Comparison of ENCODE assay signal across 11 cellular contexts in genomic region chr4:26175016-26175786, GRCh38.
A peak's percentile ranks its signal among the peaks of the same experiment; 100 is the strongest.
DNase-seq lines count a peak whose midpoint lies in the region; ATAC-seq and TF ChIP-seq lines count a peak whose summit lies in the region.
"Had no signal": no experiment of that assay in that cellular context is flagged by ENCODE, and none has a peak within 500 bp of the region (broad histone marks: within the 10 kb centered on the region; RNA-seq: fewer than 3 reads in every experiment).

No MANE protein-coding gene starts in this region.

- peak; percentile 33 to 83 (median 44) for DNase-seq in CD4-positive, alpha-beta memory T cell
- DNase-seq in activated naive CD8-positive, alpha-beta T cell treated with anti-CD3 and anti-CD28 coated beads for 36 hours = peak; percentile 38
- DNase-seq in stomach = no peak
- no peak for DNase-seq in NCI-H1092 treated with DMSO at 0.1 percent for 48 hours (lab: John Stamatoyannopoulos, UW)
- no peak for DNase-seq in NCI-H1417 treated with DMSO at 0.1 percent for 48 hours (lab: John Stamatoyannopoulos, UW)
- no peak for DNase-seq in 8988T
- DNase-seq: lower lobe of right lung, NCI-H524, thyroid gland had no signal

- H3K4me3 ChIP-seq in CD4-positive, alpha-beta memory T cell (ENCODE audit: low read length in 2 of 2) = no peak overlapping the region
- no peak overlapping the region for H3K4me3 ChIP-seq in stomach
- H3K4me3 ChIP-seq: lower lobe of right lung, thyroid gland had no signal

- CTCF ChIA-PET in CD4-positive, alpha-beta memory T cell (lab: Charles Lee; ENCODE audit: partially characterized antibody) = interaction anchor here (0.6 kb wide), 1 partner anchor 10 kb away, joined by 3 read pairs; no protein-coding TSS in a partner anchor

- no peaks in the 10 kb centered on the region for H3K27me3 ChIP-seq in CD4-positive, alpha-beta memory T cell (ENCODE audit: insufficient read depth, low read length)
- no peaks in the 10 kb centered on the region for H3K27me3 ChIP-seq in stomach
- H3K27me3 ChIP-seq: thyroid gland had no signal

- 78 to 89% (median 83%) methylated on average over 13 of the region's 13 CpGs for WGBS in stomach, 5 donors

- H3K4me1 ChIP-seq in CD4-positive, alpha-beta memory T cell (ENCODE audit: insufficient read depth, low read length) = peaks cover 9% of the 10 kb centered on the region
- peaks cover 13 to 25% (median 16%) of the 10 kb centered on the region in 4 donors for H3K4me1 ChIP-seq in stomach
- H3K4me1 ChIP-seq: lower lobe of right lung had no signal

- no peak for TF ChIP-seq POLR2A in stomach (IDR thresholded peaks at IDR 0.05)

- POLR2A ChIA-PET in CD4-positive, alpha-beta memory T cell (lab: Charles Lee; ENCODE audit: partially characterized antibody) = interaction anchor here (0.6 to 1.3 kb wide), 2 partner anchors 16 to 549 kb away, joined by 3 read pairs; no protein-coding TSS in a partner anchor

- TF ChIP-seq EP300 in stomach (IDR thresholded peaks at IDR 0.05) = no peak

- intact Hi-C loops in CD4-positive, alpha-beta memory T cell (cut with micrococcal nuclease) = loop anchor here (5.0 kb wide), 1 partner anchor 93 kb away; no protein-coding TSS in a partner anchor
- intact Hi-C loops in stomach (cut with DNase I; ENCODE audit: low total_unique reads) = no loop called here

- ATAC-seq in GM18873 (IDR thresholded peaks at IDR 0.05; ENCODE audit: low FRiP score, unreplicated experiment) (peak; percentile 47), HG02938 (IDR thresholded peaks at IDR 0.05; ENCODE audit: unreplicated experiment) (peak; percentile 37)
- ATAC-seq: lower lobe of right lung had no signal

- peak overlapping the region in 5 of 8 donors; percentile 36 to 61 (median 52) for H3K4me3 Mint-ChIP-seq in CD4-positive, alpha-beta memory T cell
- H3K4me3 Mint-ChIP-seq in activated naive CD8-positive, alpha-beta T cell treated with anti-CD3 and anti-CD28 coated beads for 36 hours = no peak overlapping the region

- no peak for TF ChIP-seq CTCF in stomach (IDR thresholded peaks at IDR 0.05)

- H3K27me3 Mint-ChIP-seq in CD4-positive, alpha-beta memory T cell = no peaks in the 10 kb centered on the region
- peaks cover 20% of the 10 kb centered on the region for H3K27me3 Mint-ChIP-seq in activated naive CD8-positive, alpha-beta T cell treated with anti-CD3 and anti-CD28 coated beads for 36 hours

- peaks cover 0 to 19% (median 12%) of the 10 kb centered on the region in 4 donors for H3K4me1 Mint-ChIP-seq in CD4-positive, alpha-beta memory T cell
- peaks cover 15% of the 10 kb centered on the region for H3K4me1 Mint-ChIP-seq in activated naive CD8-positive, alpha-beta T cell treated with anti-CD3 and anti-CD28 coated beads for 36 hours

- peak overlapping the region; percentile 50 to 80 (median 75) for H3K27ac Mint-ChIP-seq in CD4-positive, alpha-beta memory T cell
- peak overlapping the region; percentile 58 for H3K27ac Mint-ChIP-seq in activated naive CD8-positive, alpha-beta T cell treated with anti-CD3 and anti-CD28 coated beads for 36 hours

- no peaks in the 10 kb centered on the region for H3K36me3 Mint-ChIP-seq in CD4-positive, alpha-beta memory T cell
- no peaks in the 10 kb centered on the region for H3K36me3 Mint-ChIP-seq in activated naive CD8-positive, alpha-beta T cell treated with anti-CD3 and anti-CD28 coated beads for 36 hours

- peak overlapping the region; percentile 5 for H3K27ac ChIP-seq in CD4-positive, alpha-beta memory T cell (ENCODE audit: low read depth, low read length)
- H3K27ac ChIP-seq in stomach = no peak overlapping the region
- H3K27ac ChIP-seq: lower lobe of right lung, thyroid gland had no signal

- no peaks in the 10 kb centered on the region for H3K9me3 ChIP-seq in CD4-positive, alpha-beta memory T cell (ENCODE audit: control insufficient read depth in 1 of 2, low read length in 2 of 2)
- H3K9me3 ChIP-seq in stomach = no peaks in the 10 kb centered on the region
- H3K9me3 ChIP-seq: lower lobe of right lung, thyroid gland had no signal

- no peaks in the 10 kb centered on the region for H3K36me3 ChIP-seq in CD4-positive, alpha-beta memory T cell (ENCODE audit: insufficient read depth, low read length)
- no peaks in the 10 kb centered on the region for H3K36me3 ChIP-seq in stomach
- H3K36me3 ChIP-seq: lower lobe of right lung, thyroid gland had no signal

- H3K9me3 Mint-ChIP-seq in CD4-positive, alpha-beta memory T cell = no peaks in the 10 kb centered on the region
- peaks cover 2% of the 10 kb centered on the region for H3K9me3 Mint-ChIP-seq in activated naive CD8-positive, alpha-beta T cell treated with anti-CD3 and anti-CD28 coated beads for 36 hours

Comparison
In these comparisons a context has a peak if more than half of its experiments do, and no peak if none do; other contexts are left out.
1. DNase-seq: peak in CD4-positive, alpha-beta memory T cell (5 of 5) and activated naive CD8-positive, alpha-beta T cell treated with anti-CD3 and anti-CD28 coated beads for 36 hours (single experiment); none in stomach (single experiment), NCI-H1092 treated with DMSO at 0.1 percent for 48 hours (single experiment), NCI-H1417 treated with DMSO at 0.1 percent for 48 hours (single experiment) and 8988T (single experiment).